In genomic region chrX:57294961-57295360, GRCh38 we compare ENCODE assay signal across 21 cellular contexts. TPM values are rescaled to one million over a fixed set of nuclear protein-coding genes. Genes with fewer than 3 reads are reported as not detected.
DNase-seq lines count a peak whose midpoint lies in the region; ATAC-seq and TF ChIP-seq lines count a peak whose summit lies in the region.
"Had no signal": no experiment of that assay in that cellular context is flagged by ENCODE, and none has a peak within 500 bp of the region (broad histone marks: within the 10 kb centered on the region; RNA-seq: fewer than 3 reads in every experiment).

No MANE protein-coding gene starts in this region.

- CTCF ChIA-PET in naive thymus-derived CD4-positive, alpha-beta T cell (lab: Charles Lee) = no interaction called here

- peak overlapping the region; percentile 33; the same call in 1 of the 2 replicates for H3K4me2 ChIP-seq in DND-41 (ENCODE audit: insufficient read depth, low read length)
- H3K4me2 ChIP-seq: A549 had no signal

- H3K4me1 ChIP-seq in DND-41 (ENCODE audit: insufficient read depth, low read length) = peaks cover 23% of the 10 kb centered on the region
- H3K4me1 ChIP-seq in naive thymus-derived CD4-positive, alpha-beta T cell (ENCODE audit: control insufficient read depth in 2 of 2, insufficient read depth in 2 of 2, low read length in 2 of 2) = no peaks in the 10 kb centered on the region
- H3K4me1 ChIP-seq: A549 had no signal

- no peaks in the 10 kb centered on the region for H3K79me2 ChIP-seq in DND-41 (ENCODE audit: insufficient read depth, low read length)

- peak; percentile 99 for ATAC-seq in DND-41 (ENCODE audit: insufficient read depth, low read depth)
- ATAC-seq in naive thymus-derived CD4-positive, alpha-beta T cell = no peak
- no peak for ATAC-seq in HG02970 (IDR thresholded peaks at IDR 0.05; ENCODE audit: low FRiP score, unreplicated experiment)
- ATAC-seq: A549, HCT116 had no signal

- no peaks in the 10 kb centered on the region for H3K9me3 ChIP-seq in DND-41 (ENCODE audit: insufficient read depth, low read length, severe bottlenecking)
- H3K9me3 ChIP-seq in naive thymus-derived CD4-positive, alpha-beta T cell (ENCODE audit: control insufficient read depth in 2 of 3, low read length in 3 of 3) = no peaks in the 10 kb centered on the region
- H3K9me3 ChIP-seq: A549 had no signal

- H3K36me3 Mint-ChIP-seq in activated CD4-positive, alpha-beta T cell treated with anti-CD3 and anti-CD28 coated beads, Interleukin-2, amount 10 ng/mL, durations not matched to agents 24 days and 14 days (ENCODE audit: low read depth) = peaks cover 36% of the 10 kb centered on the region
- H3K36me3 Mint-ChIP-seq in activated T-helper 1 cell treated with anti-CD3 and anti-CD28 coated beads, Interleukin-12 subunit alpha, Interleukin-12 subunit beta, Interleukin-2, Interleukin-4 antibody, amounts not matched to agents 30 ng/mL and 10 ng/mL and 1 ng/mL, durations not matched to agents 14 hours and 24 hours and 36 hours (ENCODE audit: low read depth) = peaks cover 31% of the 10 kb centered on the region
- peaks cover 9 to 41% (median 26%) of the 10 kb centered on the region in 5 donors for H3K36me3 Mint-ChIP-seq in naive thymus-derived CD4-positive, alpha-beta T cell

- H3K36me3 ChIP-seq in DND-41 (ENCODE audit: insufficient read depth, low read length) = no peaks in the 10 kb centered on the region
- no peaks in the 10 kb centered on the region for H3K36me3 ChIP-seq in naive thymus-derived CD4-positive, alpha-beta T cell (ENCODE audit: control insufficient read depth in 2 of 3, insufficient read depth in 3 of 3, low read length in 3 of 3)

- intact Hi-C loops in activated CD4-positive, alpha-beta T cell treated with anti-CD3 and anti-CD28 coated beads, Interleukin-2, amount 10 ng/mL, durations not matched to agents 24 days and 14 days (cut with micrococcal nuclease) = no loop called here
- intact Hi-C loops in activated T-helper 1 cell treated with anti-CD3 and anti-CD28 coated beads, Interleukin-12 subunit alpha, Interleukin-12 subunit beta, Interleukin-2, Interleukin-4 antibody, amounts not matched to agents 30 ng/mL and 10 ng/mL and 1 ng/mL, durations not matched to agents 14 hours and 24 hours and 36 hours (cut with micrococcal nuclease) = no loop called here
- intact Hi-C loops in naive thymus-derived CD4-positive, alpha-beta T cell (cut with micrococcal nuclease) = no loop called here

- no peaks in the 10 kb centered on the region for H3K27me3 Mint-ChIP-seq in activated CD4-positive, alpha-beta T cell treated with anti-CD3 and anti-CD28 coated beads, Interleukin-2, amount 10 ng/mL, durations not matched to agents 24 days and 14 days
- H3K27me3 Mint-ChIP-seq in activated T-helper 1 cell treated with anti-CD3 and anti-CD28 coated beads, Interleukin-12 subunit alpha, Interleukin-12 subunit beta, Interleukin-2, Interleukin-4 antibody, amounts not matched to agents 30 ng/mL and 10 ng/mL and 1 ng/mL, durations not matched to agents 14 hours and 24 hours and 36 hours (ENCODE audit: insufficient read depth) = no peaks in the 10 kb centered on the region
- no peaks in the 10 kb centered on the region for H3K27me3 Mint-ChIP-seq in naive thymus-derived CD4-positive, alpha-beta T cell
- H3K27me3 Mint-ChIP-seq: CD4-positive, alpha-beta memory T cell had no signal

- H3K27ac ChIP-seq in DND-41 (ENCODE audit: low read length) = peak overlapping the region; percentile 81
- H3K27ac ChIP-seq in naive thymus-derived CD4-positive, alpha-beta T cell (ENCODE audit: low read depth, low read length) = no peak overlapping the region
- H3K27ac ChIP-seq: 22Rv1, A549, C4-2B had no signal

- POLR2A ChIA-PET in naive thymus-derived CD4-positive, alpha-beta T cell (lab: Charles Lee) = no interaction called here

- DNase-seq in activated CD4-positive, alpha-beta T cell treated with anti-CD3 and anti-CD28 coated beads, Interleukin-2, amount 10 ng/mL, durations not matched to agents 24 days and 14 days = no peak
- no peak for DNase-seq in activated CD4-positive, alpha-beta T cell treated with anti-CD3 and anti-CD28 coated beads, Interleukin-2, amount 50 U/mL, for 4 hours
- DNase-seq in DND-41 (peak; percentile 62), LoVo (ENCODE audit: low spot score) (no peak)
- no peak for DNase-seq in activated T-helper 1 cell treated with anti-CD3 and anti-CD28 coated beads, Interleukin-12 subunit alpha, Interleukin-12 subunit beta, Interleukin-2, Interleukin-4 antibody, amounts not matched to agents 30 ng/mL and 10 ng/mL and 1 ng/mL, durations not matched to agents 14 hours and 24 hours and 36 hours (ENCODE audit: low spot score)
- DNase-seq in naive thymus-derived CD4-positive, alpha-beta T cell = no peak
- DNase-seq: AML-193; CD4-positive, alpha-beta memory T cell; DMS153; DMS79; GF-D8; GOT3; H7; HFFc6; IMR-90 had no signal

- peaks cover 24% of the 10 kb centered on the region for H3K4me1 Mint-ChIP-seq in activated CD4-positive, alpha-beta T cell treated with anti-CD3 and anti-CD28 coated beads, Interleukin-2, amount 10 ng/mL, durations not matched to agents 24 days and 14 days
- peaks cover 41% of the 10 kb centered on the region for H3K4me1 Mint-ChIP-seq in activated T-helper 1 cell treated with anti-CD3 and anti-CD28 coated beads, Interleukin-12 subunit alpha, Interleukin-12 subunit beta, Interleukin-2, Interleukin-4 antibody, amounts not matched to agents 30 ng/mL and 10 ng/mL and 1 ng/mL, durations not matched to agents 14 hours and 24 hours and 36 hours (ENCODE audit: low read depth)
- H3K4me1 Mint-ChIP-seq in naive thymus-derived CD4-positive, alpha-beta T cell = peaks cover 5 to 52% (median 43%) of the 10 kb centered on the region in 7 donors

- H4K20me1 ChIP-seq in DND-41 (ENCODE audit: insufficient read depth, low read length) = no peaks in the 10 kb centered on the region

- H3K9me3 Mint-ChIP-seq in activated CD4-positive, alpha-beta T cell treated with anti-CD3 and anti-CD28 coated beads, Interleukin-2, amount 10 ng/mL, durations not matched to agents 24 days and 14 days = no peaks in the 10 kb centered on the region
- H3K9me3 Mint-ChIP-seq in activated T-helper 1 cell treated with anti-CD3 and anti-CD28 coated beads, Interleukin-12 subunit alpha, Interleukin-12 subunit beta, Interleukin-2, Interleukin-4 antibody, amounts not matched to agents 30 ng/mL and 10 ng/mL and 1 ng/mL, durations not matched to agents 14 hours and 24 hours and 36 hours = peaks cover 9% of the 10 kb centered on the region
- H3K9me3 Mint-ChIP-seq in naive thymus-derived CD4-positive, alpha-beta T cell = peaks cover 0 to 12% (median 3%) of the 10 kb centered on the region in 11 donors

- H3K27me3 ChIP-seq in DND-41 (ENCODE audit: insufficient read depth, low read length, poor library complexity) = no peaks in the 10 kb centered on the region
- no peaks in the 10 kb centered on the region for H3K27me3 ChIP-seq in naive thymus-derived CD4-positive, alpha-beta T cell (ENCODE audit: control insufficient read depth in 2 of 2, insufficient read depth in 2 of 2, low read length in 2 of 2)

- peak overlapping the region; percentile 31; the same call in 1 of the 2 replicates for H3K9ac ChIP-seq in DND-41 (ENCODE audit: low read depth, low read length)

- H3K4me3 Mint-ChIP-seq in activated CD4-positive, alpha-beta T cell treated with anti-CD3 and anti-CD28 coated beads, Interleukin-2, amount 10 ng/mL, durations not matched to agents 24 days and 14 days = peak overlapping the region; percentile 28
- H3K4me3 Mint-ChIP-seq in activated T-helper 1 cell treated with anti-CD3 and anti-CD28 coated beads, Interleukin-12 subunit alpha, Interleukin-12 subunit beta, Interleukin-2, Interleukin-4 antibody, amounts not matched to agents 30 ng/mL and 10 ng/mL and 1 ng/mL, durations not matched to agents 14 hours and 24 hours and 36 hours = no peak overlapping the region
- H3K4me3 Mint-ChIP-seq in naive thymus-derived CD4-positive, alpha-beta T cell = peak overlapping the region in 6 of 10 donors; percentile 1 to 64 (median 40)
- H3K4me3 Mint-ChIP-seq: HFFc6 had no signal

- no peak overlapping the region; a peak in 1 of 4 replicates for H3K4me3 ChIP-seq in DND-41 (ENCODE audit: low read depth in 1 of 2, low read length in 2 of 2)
- no peak overlapping the region for H3K4me3 ChIP-seq in naive thymus-derived CD4-positive, alpha-beta T cell (ENCODE audit: low read length)
- H3K4me3 ChIP-seq: A549 had no signal

- no peak overlapping the region for H2AFZ ChIP-seq in DND-41 (ENCODE audit: low read depth, low read length)

- no peak for TF ChIP-seq CTCF in DND-41 (IDR thresholded peaks at IDR 0.05; ENCODE audit: borderline replicate concordance, extremely low read depth, low read length, poor library complexity, severe bottlenecking)

- peak overlapping the region; percentile 15 for H3K27ac Mint-ChIP-seq in activated CD4-positive, alpha-beta T cell treated with anti-CD3 and anti-CD28 coated beads, Interleukin-2, amount 10 ng/mL, durations not matched to agents 24 days and 14 days
- H3K27ac Mint-ChIP-seq in activated T-helper 1 cell treated with anti-CD3 and anti-CD28 coated beads, Interleukin-12 subunit alpha, Interleukin-12 subunit beta, Interleukin-2, Interleukin-4 antibody, amounts not matched to agents 30 ng/mL and 10 ng/mL and 1 ng/mL, durations not matched to agents 14 hours and 24 hours and 36 hours = peak overlapping the region; percentile 65
- peak overlapping the region in 5 of 9 donors; percentile 29 to 67 (median 41) for H3K27ac Mint-ChIP-seq in naive thymus-derived CD4-positive, alpha-beta T cell
- H3K27ac Mint-ChIP-seq: HFFc6 had no signal

RNA-seq across cellular contexts. Expression of gene FAAH2, which starts 8.5 kb away (rescaled TPM):
- 4.0 and 5.0 TPM in 2 replicates for total RNA-seq in activated CD4-positive, alpha-beta T cell treated with anti-CD3 and anti-CD28 coated beads, Interleukin-2, amount 10 ng/mL, durations not matched to agents 24 days and 14 days
- 7.2 and 7.3 TPM in 2 replicates for total RNA-seq in activated T-helper 1 cell treated with anti-CD3 and anti-CD28 coated beads, Interleukin-12 subunit alpha, Interleukin-12 subunit beta, Interleukin-2, Interleukin-4 antibody, amounts not matched to agents 30 ng/mL and 10 ng/mL and 1 ng/mL, durations not matched to agents 14 hours and 24 hours and 36 hours
- 10 to 100 TPM in 2 of 5 experiments, 1 to 10 TPM in 3; 7.5 to 12.6 (median 9.7) TPM for total RNA-seq in naive thymus-derived CD4-positive, alpha-beta T cell
- polyA plus RNA-seq in naive thymus-derived CD4-positive, alpha-beta T cell = 10 to 100 TPM; 16.7 to 16.9 TPM
- total RNA-seq: HFFc6, IMR-90 had no signal
- polyA plus RNA-seq: BJ, IMR-90 had no signal

Comparison
In these comparisons a context has a peak if more than half of its experiments do, and no peak if none do; other contexts are left out.
1. H3K27ac Mint-ChIP-seq: peak in every context shown above with its lines; median percentile 65 in activated T-helper 1 cell treated with anti-CD3 and anti-CD28 coated beads, Interleukin-12 subunit alpha, Interleukin-12 subunit beta, Interleukin-2, Interleukin-4 antibody, amounts not matched to agents 30 ng/mL and 10 ng/mL and 1 ng/mL, durations not matched to agents 14 hours and 24 hours and 36 hours; 41 in naive thymus-derived CD4-positive, alpha-beta T cell; 15 in activated CD4-positive, alpha-beta T cell treated with anti-CD3 and anti-CD28 coated beads, Interleukin-2, amount 10 ng/mL, durations not matched to agents 24 days and 14 days.